ENCODE assay signal across 7 cellular contexts in the genomic region with DNA sequence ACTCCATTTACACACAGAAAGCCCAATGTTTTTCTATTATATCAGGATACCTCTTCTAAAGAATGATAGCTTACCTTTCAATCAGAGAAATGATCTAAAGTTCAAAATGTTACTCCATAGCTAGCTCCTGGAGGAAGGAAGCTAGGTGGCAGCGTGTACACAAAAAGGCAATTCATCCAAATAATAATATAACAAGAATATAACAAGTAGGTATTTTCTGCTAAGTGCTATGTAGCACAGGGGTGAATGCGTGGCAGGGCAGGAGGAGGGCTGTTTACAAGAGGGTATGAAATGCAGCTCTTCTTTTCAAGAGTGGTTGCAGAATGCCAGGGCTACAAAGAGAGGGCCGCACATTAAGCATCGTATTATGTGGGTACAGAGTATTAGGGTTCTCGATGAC. TPM values are rescaled to one million over a fixed set of nuclear protein-coding genes. Genes with fewer than 3 reads are reported as not detected.
DNase-seq lines count a peak whose midpoint lies in the region; ATAC-seq, FAIRE-seq and TF ChIP-seq lines count a peak whose summit lies in the region.

No MANE protein-coding gene starts in this region.

- ATAC-seq in GM21737 (IDR thresholded peaks at IDR 0.05; ENCODE audit: unreplicated experiment) (peak; percentile 2), GM21619 (IDR thresholded peaks at IDR 0.05; ENCODE audit: unreplicated experiment) (no peak)

- POLR2A ChIA-PET in H1 (lab: Charles Lee; ENCODE audit: partially characterized antibody) = interaction anchor here (0.6 to 5.1 kb wide), 16 partner anchors 10 to 478 kb away, joined by 3 to 67 read pairs (median 4); a partner anchor contains a TSS

- H3K4me1 ChIP-seq in OCI-LY3 (ENCODE audit: low read length) (peaks cover 19% of the 10 kb centered on the region), H1 (replicated peaks in 1 of 4; ENCODE audit: control insufficient read depth in 3 of 4, insufficient read depth in 4 of 4, low read length in 3 of 4) (peaks cover 0 to 9% (median 4%) of the 10 kb centered on the region in 4 experiments; a peak in 4 of 7 replicates)

- H4K8ac ChIP-seq in H1 (ENCODE audit: extremely low read depth, insufficient read depth, low read length) = no peak overlapping the region

- H3K4me2 ChIP-seq in OCI-LY3 (ENCODE audit: low read length) = peak overlapping the region; percentile 84
- H3K4me2 ChIP-seq in H1 (ENCODE audit: insufficient read depth in 1 of 2, low read depth in 2 of 2, low read length in 2 of 2) = peak overlapping the region; percentile 78 to 82
- H3K4me2 ChIP-seq in neural cell (ENCODE audit: low read length) = peak overlapping the region; percentile 63

- H2BK5ac ChIP-seq in H1 (ENCODE audit: low read depth, low read length) = peak overlapping the region; percentile 41

- H3K23ac ChIP-seq in H1 (ENCODE audit: insufficient read length) = no peak overlapping the region

- TF ChIP-seq EP300 in H1 (IDR thresholded peaks at IDR 0.05; ENCODE audit: borderline replicate concordance in 1 of 2, low read depth in 2 of 2, low read length in 2 of 2) (no peak), neural cell (conservative IDR thresholded peaks at IDR 0.05; ENCODE audit: poor library complexity, severe bottlenecking) (no peak)

- WGBS in H1 (ENCODE audit: extremely low coverage in 1 of 2, insufficient coverage in 1 of 2, insufficient read length in 1 of 2, insufficient replicate concordance in 2 of 2, low coverage in 1 of 2, low lambda C conversion rate in 2 of 2, missing lambda C conversion rate in 1 of 2), 2 experiments = 50% methylated on average over 5 of the region's 5 CpGs; no CpG with 5 or more reads in 1 of the 2 experiments

- TF ChIP-seq CTCF in OCI-LY3 (IDR thresholded peaks at IDR 0.05; ENCODE audit: low read depth, low read length) (no peak), H1 (IDR thresholded peaks at IDR 0.05; ENCODE audit: control extremely low read depth in 1 of 3, insufficient read depth in 1 of 3, low read depth in 1 of 3, low read length in 3 of 3) (no peak), neural cell (IDR thresholded peaks at IDR 0.05; ENCODE audit: poor library complexity, severe bottlenecking) (peak; percentile 51)

- H3K27ac ChIP-seq in OCI-LY3 (ENCODE audit: low read length) (peak overlapping the region; percentile 72), H1 (ENCODE audit: low read depth, low read length) (peak overlapping the region; percentile 83), neural cell (ENCODE audit: low read length) (peak overlapping the region; percentile 85)

- TF ChIP-seq POLR2A in H1 (IDR thresholded peaks at IDR 0.05; ENCODE audit: control extremely low read depth in 1 of 2, low read depth in 2 of 2, low read length in 2 of 2) = no peak

- H3K9ac ChIP-seq in OCI-LY3 (ENCODE audit: low read length) = peak overlapping the region; percentile 79
- H3K9ac ChIP-seq in H1 (replicated peaks in 1 of 4; ENCODE audit: extremely low read depth in 1 of 4, low read depth in 3 of 4, low read length in 3 of 4) = peak overlapping the region in 3 of 4 experiments; percentile 20 to 71 (median 68); a peak in 6 of 7 replicates
- H3K9ac ChIP-seq in neural cell (ENCODE audit: low read length) = peak overlapping the region; percentile 73

- FAIRE-seq in H1 (lab: Jason Lieb, UNC) = no peak

- no peak overlapping the region for H3K56ac ChIP-seq in H1 (replicated peaks; ENCODE audit: insufficient read length, low read depth, low read length)

- H3K4me3 ChIP-seq in OCI-LY3 (ENCODE audit: low read length) (peak overlapping the region; percentile 93), H1 (ENCODE audit: extremely low read depth in 1 of 4, insufficient read depth in 2 of 4, low read depth in 3 of 4, low read length in 4 of 4) (peak overlapping the region; percentile 94 to 97 (median 96)), neural cell (ENCODE audit: low read length) (peak overlapping the region; percentile 90)

- no peaks in the 10 kb centered on the region for H3K9me2 ChIP-seq in neural cell (ENCODE audit: insufficient read depth, low read length)

- H3K79me2 ChIP-seq in OCI-LY3 (ENCODE audit: low read length) = peaks cover 41% of the 10 kb centered on the region
- peaks cover 7 to 42% of the 10 kb centered on the region in 2 experiments; a peak in 3 of 4 replicates for H3K79me2 ChIP-seq in H1 (ENCODE audit: control insufficient read depth in 1 of 2, insufficient read depth in 2 of 2, low read length in 2 of 2)
- peaks cover 21% of the 10 kb centered on the region for H3K79me2 ChIP-seq in neural cell (replicated peaks; ENCODE audit: insufficient read depth, low read length)

- 0 out of 2 replicates have a peak, but pooled peaks cover 3% of the 10 kb centered on the region for H3K79me1 ChIP-seq in H1 (ENCODE audit: low read depth, low read length)

- CTCF ChIA-PET in H1 (lab: Charles Lee; ENCODE audit: partially characterized antibody) = interaction anchor here (0.9 to 5.2 kb wide), 5 partner anchors 9 to 294 kb away, joined by 3 to 25 read pairs (median 3); no protein-coding TSS in a partner anchor

- no peak overlapping the region for H2BK120ac ChIP-seq in H1 (replicated peaks; ENCODE audit: low read depth, low read length)

- H2AFZ ChIP-seq in OCI-LY3 (ENCODE audit: low read depth, low read length) (peak overlapping the region; percentile 88), H1 (ENCODE audit: low read length) (peak overlapping the region; percentile 97), neural cell (ENCODE audit: low read depth, low read length) (peak overlapping the region; percentile 97)

- H2BK12ac ChIP-seq in H1 (ENCODE audit: low read depth, low read length) = no peak overlapping the region; the same call in 1 of the 2 replicates

- peak overlapping the region; percentile 0 for H3K4ac ChIP-seq in H1 (replicated peaks; ENCODE audit: insufficient read length, low read depth, low read length)

- no peaks in the 10 kb centered on the region for H3F3A ChIP-seq in neural cell (ENCODE audit: insufficient read depth, low read length, poor library complexity, severe bottlenecking)

- DNase-seq in H1 (ENCODE audit: low read depth in 1 of 2, low spot score in 2 of 2) = no peak
- no peak for DNase-seq in DMS153 treated with DMSO at 0.1 percent for 48 hours (lab: John Stamatoyannopoulos, UW; ENCODE audit: unreplicated experiment)
- DNase-seq in CD1c-positive myeloid dendritic cell (ENCODE audit: extremely low spot score) = no peak

- TF ChIP-seq RAD21 in H1 (IDR thresholded peaks at IDR 0.05 in 1 of 2, conservative IDR thresholded peaks at IDR 0.05 in 1 of 2; ENCODE audit: low read depth in 2 of 2, low read length in 2 of 2) = no peak
- peak; percentile 46 for TF ChIP-seq RAD21 in neural cell (conservative IDR thresholded peaks at IDR 0.05)

- no peak overlapping the region for H3K18ac ChIP-seq in H1 (ENCODE audit: extremely low read depth, low read length)

- no peak overlapping the region for H2BK15ac ChIP-seq in H1 (ENCODE audit: low read length)

- no peak overlapping the region for H2AK5ac ChIP-seq in H1 (ENCODE audit: low read depth, low read length)

- peaks cover 5% of the 10 kb centered on the region for H3K23me2 ChIP-seq in H1 (ENCODE audit: low read depth, low read length)

- H3K36me3 ChIP-seq in OCI-LY3 (replicated peaks; ENCODE audit: low read depth, low read length) (peaks cover 7% of the 10 kb centered on the region), H1 (ENCODE audit: control insufficient read depth in 2 of 4, insufficient read depth in 4 of 4, low read length in 3 of 4) (peaks cover 0 to 11% (median 0%) of the 10 kb centered on the region in 4 experiments; a peak in 2 of 8 replicates), neural cell (ENCODE audit: insufficient read depth, low read length) (no peaks in the 10 kb centered on the region)

- H4K91ac ChIP-seq in H1 (replicated peaks; ENCODE audit: insufficient read length, low read length) = no peak overlapping the region

- no peak overlapping the region for H2BK20ac ChIP-seq in H1 (ENCODE audit: low read length)

- H3K27me3 ChIP-seq in OCI-LY3 (ENCODE audit: low read depth, low read length) (no peaks in the 10 kb centered on the region), H1 (replicated peaks in 1 of 4; ENCODE audit: control insufficient read depth in 3 of 4, extremely low read depth in 1 of 4, insufficient read depth in 3 of 4, low read length in 3 of 4) (no peaks in the 10 kb centered on the region), neural cell (ENCODE audit: insufficient read depth, low read depth, low read length) (no peaks in the 10 kb centered on the region)

- no peak overlapping the region for H3K14ac ChIP-seq in H1 (ENCODE audit: insufficient read length)

- no peaks in the 10 kb centered on the region for H4K20me1 ChIP-seq in OCI-LY3 (ENCODE audit: insufficient read depth, low read length)
- H4K20me1 ChIP-seq in H1 (replicated peaks in 1 of 2; ENCODE audit: control insufficient read depth in 1 of 2, insufficient read depth in 2 of 2, low read length in 2 of 2) = no peaks in the 10 kb centered on the region
- no peaks in the 10 kb centered on the region for H4K20me1 ChIP-seq in neural cell (ENCODE audit: insufficient read depth)

- no peak overlapping the region for H4K5ac ChIP-seq in H1 (ENCODE audit: insufficient read length, low read depth, low read length)

- H3K9me3 ChIP-seq in OCI-LY3 (ENCODE audit: insufficient read depth, low read length) = no peaks in the 10 kb centered on the region
- no peaks in the 10 kb centered on the region for H3K9me3 ChIP-seq in H1 (ENCODE audit: insufficient read depth in 2 of 2, low read depth in 1 of 2, low read length in 1 of 2)
- H3K9me3 ChIP-seq in neural cell (ENCODE audit: low read length) = no peaks in the 10 kb centered on the region

RNA-seq across cellular contexts. Expression of a gene that starts 0.7 kb away (rescaled TPM):
- 9.6 and 11.1 TPM in 2 replicates for total RNA-seq in H1 (2021; fragmentation: NEBNext Ultra II Directional; extraction: Animal tissue kit (Norgen Biotek cat#: 25700))
- polyA plus RNA-seq in H1 (2011; rRNA removed) (5.2 and 5.8 TPM in 2 replicates), neural cell (7.1 TPM in 2 replicates)
- 11.3 TPM for polyA plus RNA-seq in H1 (2011; cell fraction: cytosol; rRNA removed)
- polyA plus RNA-seq in H1 (2011; cell fraction: nucleus; rRNA removed) = 2.3 TPM
- polyA plus RNA-seq in H1 (2012, experiment 1 of 2) = 5.4 to 9.8 TPM (median 6.8 TPM) in 4 replicates
- polyA plus RNA-seq in H1 (2012, experiment 2 of 2) = 1.2 TPM
- 12.6 TPM for polyA plus RNA-seq in H1 (2013, experiment 1 of 2)
- 14.9 TPM for polyA plus RNA-seq in H1 (2013, experiment 2 of 2)
- 2.1 and 2.8 TPM in 2 replicates for polyA minus RNA-seq in H1 (2011; rRNA and poly(A)+ RNA removed)
- 7.6 TPM for polyA minus RNA-seq in H1 (2011; cell fraction: cytosol; rRNA and poly(A)+ RNA removed)
- polyA minus RNA-seq in H1 (2011; cell fraction: nucleus; rRNA and poly(A)+ RNA removed) = 4.9 TPM
- 10.0 and 10.5 TPM in 2 replicates for polyA minus RNA-seq in neural cell

RNA-seq across cellular contexts. Expression of a gene that starts 50.9 kb away (rescaled TPM):
- 2.9 and 3.6 TPM in 2 replicates for total RNA-seq in H1 (2021; fragmentation: NEBNext Ultra II Directional; extraction: Animal tissue kit (Norgen Biotek cat#: 25700))
- 0.24 and 0.47 TPM in 2 replicates for polyA plus RNA-seq in H1 (2011; rRNA removed)
- 0.62 TPM for polyA plus RNA-seq in H1 (2011; cell fraction: cytosol; rRNA removed)
- polyA plus RNA-seq in H1 (2011; cell fraction: nucleus; rRNA removed) = 1.1 TPM
- 0.59 to 1.3 TPM (median 0.91 TPM) in 4 replicates for polyA plus RNA-seq in H1 (2012, experiment 1 of 2)
- polyA plus RNA-seq in H1 (2012, experiment 2 of 2) = 0.03 TPM
- polyA plus RNA-seq in H1 (2013, experiment 1 of 2) = 0.91 TPM
- 0.92 TPM for polyA plus RNA-seq in H1 (2013, experiment 2 of 2)
- 5.9 and 8.1 TPM in 2 replicates for polyA minus RNA-seq in H1 (2011; rRNA and poly(A)+ RNA removed)
- polyA minus RNA-seq in H1 (2011; cell fraction: cytosol; rRNA and poly(A)+ RNA removed) = 3.7 TPM
- polyA minus RNA-seq in H1 (2011; cell fraction: nucleus; rRNA and poly(A)+ RNA removed) = 9.0 TPM
- 20.5 and 23.7 TPM in 2 replicates for polyA plus RNA-seq in neural cell
- polyA minus RNA-seq in neural cell = 153 and 172 TPM in 2 replicates
